21 cellular contexts compared by ENCODE assay signal in genomic region chr10:102720337-102720736, GRCh38. TPM values are rescaled to one million over a fixed set of nuclear protein-coding genes. Genes with fewer than 3 reads are reported as not detected.
DNase-seq lines count a peak whose midpoint lies in the region; ATAC-seq, FAIRE-seq and TF ChIP-seq lines count a peak whose summit lies in the region.
"Had no signal": no experiment of that assay in that cellular context is flagged by ENCODE, and none has a peak within 500 bp of the region (broad histone marks: within the 10 kb centered on the region; RNA-seq: fewer than 3 reads in every experiment).

No MANE protein-coding gene starts in this region.

- H3K27ac ChIP-seq in HEK293 (ENCODE audit: extremely low read depth, low read depth, low read length) = no peak overlapping the region
- peak overlapping the region; percentile 34 for H3K27ac ChIP-seq in WERI-Rb-1
- H3K27ac ChIP-seq in HepG2 (ENCODE audit: extremely low read length, insufficient read depth, low read length) = peak overlapping the region; percentile 40
- peak overlapping the region; percentile 99 for H3K27ac ChIP-seq in parathyroid adenoma

- no peak for DNase-seq in WERI-Rb-1
- no peak for DNase-seq in HepG2 (ENCODE audit: low spot score)
- no peak for DNase-seq in DMS153 (lab: John Stamatoyannopoulos, UW)
- no peak for DNase-seq in NCI-H2227 treated with DMSO at 0.1 percent for 48 hours (lab: John Stamatoyannopoulos, UW)
- no peak for DNase-seq in activated CD8-positive, alpha-beta memory T cell treated with anti-CD3 and anti-CD28 coated beads, Interleukin-2, amount 50 U/mL, for 48 hours
- DNase-seq: CD4-positive, alpha-beta T cell; GDM1; KBM-7; NCI-H1105; NCI-H146; NCI-H2029; NCI-H345; NCI-H524; NCI-H774; NK-92 treated with Interleukin-12 subunit alpha and Interleukin-12 subunit beta, amount 100 ng/mL, for 24 hours had no signal

- no peak for ATAC-seq in HepG2
- ATAC-seq: Panc1, SK-N-SH treated with all-trans-retinoic acid at 6 μM for 48 hours had no signal

- no peaks in the 10 kb centered on the region for H4K20me1 ChIP-seq in HepG2 (ENCODE audit: insufficient read depth, low read length)

- H3K79me2 ChIP-seq in HepG2 (ENCODE audit: insufficient read depth, low read length) (peaks cover 51% of the 10 kb centered on the region), parathyroid adenoma (peaks cover 26% of the 10 kb centered on the region)

- intact Hi-C loops in HepG2 (cut with micrococcal nuclease; ENCODE audit: unreplicated experiment) = no loop called here

- H2AFZ ChIP-seq in HepG2 (ENCODE audit: low read length) = no peak overlapping the region
- H2AFZ ChIP-seq in parathyroid adenoma = no peak overlapping the region

- no peaks in the 10 kb centered on the region for H3K27me3 ChIP-seq in WERI-Rb-1 (ENCODE audit: insufficient read depth, low read depth, severe bottlenecking)
- no peaks in the 10 kb centered on the region for H3K27me3 ChIP-seq in HepG2 (ENCODE audit: control insufficient read depth in 1 of 2, insufficient read depth in 2 of 2, low read length in 2 of 2)
- H3K27me3 ChIP-seq in parathyroid adenoma (ENCODE audit: control insufficient read depth, insufficient read depth, low read length) = no peaks in the 10 kb centered on the region

- no peak for TF ChIP-seq RAD21 in HepG2 (CRISPR knock-in tag; IDR thresholded peaks at IDR 0.05)

- CTCF ChIA-PET in HEK293 (lab: Yijun Ruan, JAX) = interaction anchor here (0.6 to 1.4 kb wide), 6 partner anchors 13 to 958 kb away, joined by 3 to 4 read pairs (median 4); no protein-coding TSS in a partner anchor
- CTCF ChIA-PET in HepG2 (lab: Yijun Ruan, JAX; ENCODE audit: low intra/inter-chr PET ratio, low total read pairs) = no interaction called here

- POLR2A ChIA-PET in HEK293 (lab: Yijun Ruan, JAX) (interaction anchor here (0.6 to 1.2 kb wide), 3 partner anchors 44 to 196 kb away, joined by 4 read pairs; no protein-coding TSS in a partner anchor), HepG2 (lab: Yijun Ruan, JAX) (interaction anchor here (0.6 kb wide), 1 partner anchor 23 kb away, joined by 3 read pairs; the partner anchor contains the start of gene WBP1L)

- BruUV-seq in HepG2 (replicated peaks; lab: Mats Ljungman, UMichigan) = no TSS peak

- H3K9ac ChIP-seq in HepG2 (ENCODE audit: insufficient read depth, low read depth, low read length) (no peak overlapping the region), parathyroid adenoma (no peak overlapping the region)

- in situ Hi-C loops in HepG2 (cut with HindIII; ENCODE audit: extremely low pct_ligation_motif_present, low pct_unique_long_range_greater_than_20kb) = loop anchor here (10.0 kb wide), 1 partner anchor 184 kb away; no protein-coding TSS in a partner anchor

- no peak overlapping the region for H3K4me2 ChIP-seq in HepG2 (ENCODE audit: low read depth, low read length)
- peak overlapping the region; percentile 13 for H3K4me2 ChIP-seq in parathyroid adenoma (ENCODE audit: low read length)

- 88% methylated on average over 3 of the region's 3 CpGs for WGBS in HepG2 (ENCODE audit: low lambda C conversion rate)

- TF ChIP-seq EP300 in HepG2 (IDR thresholded peaks at IDR 0.05; ENCODE audit: low read depth in 2 of 2, low read length in 2 of 2) (no peak), HepG2 (CRISPR knock-in tag; IDR thresholded peaks at IDR 0.05; ENCODE audit: borderline replicate concordance) (no peak)

- no peak for TF ChIP-seq POLR2A in HepG2 (IDR thresholded peaks at IDR 0.05; ENCODE audit: insufficient read depth in 1 of 2, low read depth in 2 of 2, low read length in 2 of 2)

- H3K4me3 ChIP-seq in HEK293 (ENCODE audit: low read depth, low read length) = no peak overlapping the region
- H3K4me3 ChIP-seq in WERI-Rb-1 (ENCODE audit: low read depth, low read length) = no peak overlapping the region
- no peak overlapping the region for H3K4me3 ChIP-seq in HepG2 (replicated peaks in 1 of 3; ENCODE audit: insufficient read depth in 1 of 3, low read depth in 2 of 3, low read length in 3 of 3)
- no peak overlapping the region for H3K4me3 ChIP-seq in parathyroid adenoma (ENCODE audit: low read depth, low read length)

- FAIRE-seq in HepG2 (lab: Jason Lieb, UNC) = no peak
- FAIRE-seq: GM19239 had no signal

- TF ChIP-seq CTCF in HEK293 (tag by site-specific recombination; IDR thresholded peaks at IDR 0.05) = no peak
- no peak for TF ChIP-seq CTCF in WERI-Rb-1 (IDR thresholded peaks at IDR 0.05; ENCODE audit: low read depth, low read length)
- TF ChIP-seq CTCF in HepG2 (CRISPR knock-in tag; IDR thresholded peaks at IDR 0.05) = no peak
- no peak for TF ChIP-seq CTCF in parathyroid adenoma (IDR thresholded peaks at IDR 0.05)

- H3K36me3 ChIP-seq in HEK293 (ENCODE audit: control insufficient read depth in 2 of 2, insufficient read depth in 1 of 2, low read length in 2 of 2) (peaks cover 17 to 29% of the 10 kb centered on the region in 2 experiments; a peak in 2 of 3 replicates), WERI-Rb-1 (peaks cover 41% of the 10 kb centered on the region), HepG2 (replicated peaks in 1 of 2; ENCODE audit: control insufficient read depth in 1 of 2, insufficient read depth in 2 of 2, low read length in 2 of 2) (peaks cover 0 to 13% of the 10 kb centered on the region in 2 experiments; a peak in 1 of 5 replicates), parathyroid adenoma (ENCODE audit: control insufficient read depth, insufficient read depth, low read length) (no peaks in the 10 kb centered on the region)

- H3K4me1 ChIP-seq in HEK293 (ENCODE audit: control insufficient read depth, insufficient read depth, low read length) = peaks cover 12% of the 10 kb centered on the region
- H3K4me1 ChIP-seq in HepG2 (ENCODE audit: insufficient read depth, low read length) = peaks cover 58% of the 10 kb centered on the region
- peaks cover 56% of the 10 kb centered on the region for H3K4me1 ChIP-seq in parathyroid adenoma

- H3K9me3 ChIP-seq in HEK293 (ENCODE audit: control insufficient read depth, insufficient read depth, low read depth, low read length) (no peaks in the 10 kb centered on the region), WERI-Rb-1 (ENCODE audit: severe bottlenecking) (no peaks in the 10 kb centered on the region), HepG2 (ENCODE audit: low read length) (no peaks in the 10 kb centered on the region), parathyroid adenoma (ENCODE audit: control insufficient read depth, low read length) (no peaks in the 10 kb centered on the region)
- H3K9me3 ChIP-seq: Caco-2 had no signal

RNA-seq across cellular contexts. Expression of gene SFXN2, which starts 5.9 kb away (rescaled TPM):
- 20.6 and 21.1 TPM in 2 replicates for total RNA-seq in HepG2 (2016; rRNA removed; fragmentation: Illumina TruSeq; extraction: Trizol)
- total RNA-seq in HepG2 (2016; cell fraction: cytosol; rRNA removed; fragmentation: Illumina TruSeq; extraction: Trizol; ENCODE audit: low read depth) = 3.3 and 5.4 TPM in 2 replicates
- total RNA-seq in HepG2 (2016; cell fraction: insoluble cytoplasmic fraction; rRNA removed; fragmentation: Illumina TruSeq; extraction: Trizol) = 20.6 and 21.4 TPM in 2 replicates
- total RNA-seq in HepG2 (2016; cell fraction: membrane; rRNA removed; fragmentation: Illumina TruSeq; extraction: Trizol) = 11.4 and 11.6 TPM in 2 replicates
- 28.0 and 31.8 TPM in 2 replicates for total RNA-seq in HepG2 (2016; cell fraction: nucleus; rRNA removed; fragmentation: Illumina TruSeq; extraction: Trizol)
- 12.8 and 13.2 TPM in 2 replicates for polyA plus RNA-seq in HepG2 (2011; rRNA removed)
- 5.4 and 6.9 TPM in 2 replicates for polyA plus RNA-seq in HepG2 (2011; cell fraction: cytosol; rRNA removed)
- 22.9 and 27.4 TPM in 2 replicates for polyA plus RNA-seq in HepG2 (2011; cell fraction: nucleus; rRNA removed)
- 3.6 and 9.3 TPM in 2 replicates for polyA plus RNA-seq in HepG2 (2012)
- 3.8 and 4.0 TPM in 2 replicates for polyA plus RNA-seq in HepG2 (2016; cell fraction: cytosol; fragmentation: Illumina TruSeq; extraction: Trizol; ENCODE audit: low read depth)
- polyA plus RNA-seq in HepG2 (2016; cell fraction: insoluble cytoplasmic fraction; fragmentation: Illumina TruSeq; extraction: Trizol; ENCODE audit: low read depth) = 19.3 and 19.8 TPM in 2 replicates
- 7.4 and 7.7 TPM in 2 replicates for polyA plus RNA-seq in HepG2 (2016; cell fraction: membrane; fragmentation: Illumina TruSeq; extraction: Trizol; ENCODE audit: low read depth)
- polyA plus RNA-seq in HepG2 (2016; cell fraction: nucleus; fragmentation: Illumina TruSeq; extraction: Trizol; ENCODE audit: insufficient read depth, low read depth) = 35.9 and 39.3 TPM in 2 replicates
- polyA minus RNA-seq in HepG2 (2011; rRNA and poly(A)+ RNA removed; ENCODE audit: low replicate concordance) = 40.1 and 60.7 TPM in 2 replicates
- polyA minus RNA-seq in HepG2 (2011; cell fraction: cytosol; rRNA and poly(A)+ RNA removed) = 4.2 and 4.6 TPM in 2 replicates
- 22.6 and 30.6 TPM in 2 replicates for polyA minus RNA-seq in HepG2 (2011; cell fraction: nucleus; rRNA and poly(A)+ RNA removed)

RNA-seq across cellular contexts. Expression of gene ARL3, which starts 6.1 kb away (rescaled TPM):
- 6.6 and 10.0 TPM in 2 replicates for total RNA-seq in HepG2 (2016; rRNA removed; fragmentation: Illumina TruSeq; extraction: Trizol)
- total RNA-seq in HepG2 (2016; cell fraction: cytosol; rRNA removed; fragmentation: Illumina TruSeq; extraction: Trizol; ENCODE audit: low read depth) = 2.5 and 2.7 TPM in 2 replicates
- 6.6 and 10.2 TPM in 2 replicates for total RNA-seq in HepG2 (2016; cell fraction: insoluble cytoplasmic fraction; rRNA removed; fragmentation: Illumina TruSeq; extraction: Trizol)
- 3.3 and 3.5 TPM in 2 replicates for total RNA-seq in HepG2 (2016; cell fraction: membrane; rRNA removed; fragmentation: Illumina TruSeq; extraction: Trizol)
- total RNA-seq in HepG2 (2016; cell fraction: nucleus; rRNA removed; fragmentation: Illumina TruSeq; extraction: Trizol) = 2.8 and 3.0 TPM in 2 replicates
- polyA plus RNA-seq in HepG2 (2011; rRNA removed) = 3.9 and 5.2 TPM in 2 replicates
- polyA plus RNA-seq in HepG2 (2011; cell fraction: cytosol; rRNA removed) = 2.9 and 3.4 TPM in 2 replicates
- 1.2 and 1.4 TPM in 2 replicates for polyA plus RNA-seq in HepG2 (2011; cell fraction: nucleus; rRNA removed)
- polyA plus RNA-seq in HepG2 (2012) = 5.8 TPM in 2 replicates
- 3.3 and 3.9 TPM in 2 replicates for polyA plus RNA-seq in HepG2 (2016; cell fraction: cytosol; fragmentation: Illumina TruSeq; extraction: Trizol; ENCODE audit: low read depth)
- 10.6 and 12.6 TPM in 2 replicates for polyA plus RNA-seq in HepG2 (2016; cell fraction: insoluble cytoplasmic fraction; fragmentation: Illumina TruSeq; extraction: Trizol; ENCODE audit: low read depth)
- polyA plus RNA-seq in HepG2 (2016; cell fraction: membrane; fragmentation: Illumina TruSeq; extraction: Trizol; ENCODE audit: low read depth) = 2.9 and 3.5 TPM in 2 replicates
- 4.1 and 5.5 TPM in 2 replicates for polyA plus RNA-seq in HepG2 (2016; cell fraction: nucleus; fragmentation: Illumina TruSeq; extraction: Trizol; ENCODE audit: insufficient read depth, low read depth)
- polyA minus RNA-seq in HepG2 (2011; rRNA and poly(A)+ RNA removed; ENCODE audit: low replicate concordance) = 0.94 and 3.1 TPM in 2 replicates
- polyA minus RNA-seq in HepG2 (2011; cell fraction: cytosol; rRNA and poly(A)+ RNA removed) = 1.3 and 1.5 TPM in 2 replicates
- polyA minus RNA-seq in HepG2 (2011; cell fraction: nucleus; rRNA and poly(A)+ RNA removed) = 1.4 and 1.7 TPM in 2 replicates

RNA-seq across cellular contexts. Expression of gene WBP1L, which starts 23.4 kb away (rescaled TPM):
- total RNA-seq in HepG2 (2016; rRNA removed; fragmentation: Illumina TruSeq; extraction: Trizol) = 8.3 and 11.6 TPM in 2 replicates
- total RNA-seq in HepG2 (2016; cell fraction: cytosol; rRNA removed; fragmentation: Illumina TruSeq; extraction: Trizol; ENCODE audit: low read depth) = 4.0 and 4.2 TPM in 2 replicates
- total RNA-seq in HepG2 (2016; cell fraction: insoluble cytoplasmic fraction; rRNA removed; fragmentation: Illumina TruSeq; extraction: Trizol) = 8.5 and 10.6 TPM in 2 replicates
- 15.7 and 18.8 TPM in 2 replicates for total RNA-seq in HepG2 (2016; cell fraction: membrane; rRNA removed; fragmentation: Illumina TruSeq; extraction: Trizol)
- total RNA-seq in HepG2 (2016; cell fraction: nucleus; rRNA removed; fragmentation: Illumina TruSeq; extraction: Trizol) = 6.4 and 7.2 TPM in 2 replicates
- 12.3 and 14.9 TPM in 2 replicates for polyA plus RNA-seq in HepG2 (2011; rRNA removed)
- polyA plus RNA-seq in HepG2 (2011; cell fraction: cytosol; rRNA removed) = 18.7 and 19.4 TPM in 2 replicates
- polyA plus RNA-seq in HepG2 (2011; cell fraction: nucleus; rRNA removed) = 8.0 and 9.0 TPM in 2 replicates
- polyA plus RNA-seq in HepG2 (2012) = 11.9 and 14.7 TPM in 2 replicates
- 2.6 and 2.8 TPM in 2 replicates for polyA plus RNA-seq in HepG2 (2016; cell fraction: cytosol; fragmentation: Illumina TruSeq; extraction: Trizol; ENCODE audit: low read depth)
- polyA plus RNA-seq in HepG2 (2016; cell fraction: insoluble cytoplasmic fraction; fragmentation: Illumina TruSeq; extraction: Trizol; ENCODE audit: low read depth) = 10.0 and 11.7 TPM in 2 replicates
- polyA plus RNA-seq in HepG2 (2016; cell fraction: membrane; fragmentation: Illumina TruSeq; extraction: Trizol; ENCODE audit: low read depth) = 10.4 and 14.8 TPM in 2 replicates
- polyA plus RNA-seq in HepG2 (2016; cell fraction: nucleus; fragmentation: Illumina TruSeq; extraction: Trizol; ENCODE audit: insufficient read depth, low read depth) = 9.0 and 9.1 TPM in 2 replicates
- polyA minus RNA-seq in HepG2 (2011; rRNA and poly(A)+ RNA removed; ENCODE audit: low replicate concordance) = 33.2 and 39.2 TPM in 2 replicates
- 12.8 and 18.7 TPM in 2 replicates for polyA minus RNA-seq in HepG2 (2011; cell fraction: cytosol; rRNA and poly(A)+ RNA removed)
- polyA minus RNA-seq in HepG2 (2011; cell fraction: nucleus; rRNA and poly(A)+ RNA removed) = 6.4 and 8.5 TPM in 2 replicates

Comparison
In these comparisons a context has a peak if more than half of its experiments do, and no peak if none do; other contexts are left out.
1. Of the 63 proteins assayed by ChIP-seq in both HepG2 and HEK293: peak only in HepG2: none; only in HEK293: ZNF362; in both: ZNF121; in neither: 61.